8 cellular contexts compared by ENCODE assay signal in genomic region chr2:128732976-128733431, GRCh38.
DNase-seq lines count a peak whose midpoint lies in the region; ATAC-seq, FAIRE-seq and TF ChIP-seq lines count a peak whose summit lies in the region.
"Had no signal": no experiment of that assay in that cellular context is flagged by ENCODE, and none has a peak within 500 bp of the region (broad histone marks: within the 10 kb centered on the region; RNA-seq: fewer than 3 reads in every experiment).

No MANE protein-coding gene starts in this region.

- no peak for DNase-seq in GM12878 (ENCODE audit: low read depth, low spot score)
- peak; percentile 86 for DNase-seq in osteoblast (ENCODE audit: insufficient read length, low spot score, missing footprints)
- DNase-seq in HK-2 (ENCODE audit: unreplicated experiment) = no peak
- DNase-seq in activated CD4-positive, CD25-positive, alpha-beta regulatory T cell treated with anti-CD3 and anti-CD28 coated beads, Interleukin-2, amount 50 U/mL, for 72 hours = no peak
- DNase-seq in NCI-H345 treated with DMSO at 0.1 percent for 48 hours (lab: John Stamatoyannopoulos, UW; ENCODE audit: unreplicated experiment) = no peak

- no peaks in the 10 kb centered on the region for H3K36me3 ChIP-seq in GM12878 (ENCODE audit: control insufficient read depth in 2 of 2, insufficient read depth in 2 of 2, low read length in 1 of 2)
- H3K36me3 ChIP-seq in osteoblast (ENCODE audit: insufficient read depth, low read length) = no peaks in the 10 kb centered on the region

- peaks cover 0 to 1% of the 10 kb centered on the region in 2 experiments; a peak in 1 of 4 replicates for H3K27me3 ChIP-seq in GM12878 (replicated peaks in 1 of 2; ENCODE audit: control insufficient read depth in 2 of 2, insufficient read depth in 2 of 2, low read length in 1 of 2)
- H3K27me3 ChIP-seq in osteoblast (ENCODE audit: insufficient read depth, low read length) = no peaks in the 10 kb centered on the region

- FAIRE-seq in GM12878 (lab: Jason Lieb, UNC) = no peak

- CTCF ChIA-PET in GM12878 (lab: Yijun Ruan, JAX) = no interaction called here

- POLR2A ChIA-PET in GM12878 (lab: Charles Lee) = no interaction called here

- no peak for TF ChIP-seq POLR2A in GM12878 (IDR thresholded peaks at IDR 0.05; ENCODE audit: low read depth, low read length)

- intact Hi-C loops in GM12878 (cut with micrococcal nuclease; ENCODE audit: unreplicated experiment) = loop anchor here (10.0 kb wide), 1 partner anchor 408 kb away; no protein-coding TSS in a partner anchor

- H3K4me2 ChIP-seq in GM12878 (ENCODE audit: control insufficient read depth, insufficient read depth) (no peak overlapping the region), osteoblast (ENCODE audit: insufficient read depth, low read length) (no peak overlapping the region)

- TF ChIP-seq RAD21 in GM12878 (IDR thresholded peaks at IDR 0.05; ENCODE audit: insufficient read depth, low read depth, low read length) = no peak

- H3K79me2 ChIP-seq in GM12878 (ENCODE audit: control insufficient read depth, insufficient read depth, low read length) (no peaks in the 10 kb centered on the region), osteoblast (ENCODE audit: insufficient read depth, low read length) (no peaks in the 10 kb centered on the region)

- H2AFZ ChIP-seq in GM12878 (ENCODE audit: control insufficient read depth, low read depth, low read length) = no peak overlapping the region
- no peak overlapping the region for H2AFZ ChIP-seq in osteoblast (ENCODE audit: low read length)

- ATAC-seq in GM18907 (IDR thresholded peaks at IDR 0.05; ENCODE audit: unreplicated experiment) (peak; percentile 48), HG03342 (IDR thresholded peaks at IDR 0.05; ENCODE audit: unreplicated experiment) (peak; percentile 50), GM12878 (peak; percentile 63)
- ATAC-seq: Panc1 had no signal

- no peaks in the 10 kb centered on the region; the same call in 2 of the 3 replicates for H3K9me3 ChIP-seq in GM12878 (replicated peaks; ENCODE audit: control insufficient read depth, insufficient read depth, low read length)
- H3K9me3 ChIP-seq in osteoblast (ENCODE audit: low read depth, low read length) = no peaks in the 10 kb centered on the region

- BruUV-seq in GM12878 (replicated peaks; lab: Mats Ljungman, UMichigan) = no TSS peak

- no peak overlapping the region for H3K9ac ChIP-seq in GM12878 (ENCODE audit: control insufficient read depth, insufficient read depth, low read length)

- H3K4me1 ChIP-seq in GM12878 (ENCODE audit: control insufficient read depth, insufficient read depth, low read length) = peaks cover 3% of the 10 kb centered on the region
- H3K4me1 ChIP-seq in osteoblast (ENCODE audit: insufficient read depth, low read length) = peaks cover 24% of the 10 kb centered on the region

- 18% methylated on average over 4 of the region's 4 CpGs for WGBS in GM12878 (ENCODE audit: insufficient coverage, insufficient replicate concordance, low lambda C conversion rate, missing lambda C conversion rate)

- RAD21 ChIA-PET in GM12878 (lab: Charles Lee; ENCODE audit: unreplicated experiment) = no interaction called here

- H3K4me3 ChIP-seq in GM12878 (no peak overlapping the region), osteoblast (ENCODE audit: insufficient read depth, low read length) (no peak overlapping the region)

- H4K20me1 ChIP-seq in GM12878 (ENCODE audit: control insufficient read depth, insufficient read depth) = no peaks in the 10 kb centered on the region
- H4K20me1 ChIP-seq in osteoblast (ENCODE audit: insufficient read depth, low read length) = no peaks in the 10 kb centered on the region

- no peak for TF ChIP-seq CTCF in GM12878 (IDR thresholded peaks at IDR 0.05 in 2 of 3, conservative IDR thresholded peaks at IDR 0.05 in 1 of 3; ENCODE audit: control insufficient read depth in 2 of 3, extremely low read depth in 1 of 3, insufficient read depth in 1 of 3, low read depth in 3 of 3, low read length in 3 of 3)
- no peak for TF ChIP-seq CTCF in osteoblast (IDR thresholded peaks at IDR 0.05; ENCODE audit: extremely low read depth, low read depth, low read length)

- in situ Hi-C loops in GM12878 (cut with MboI) = loop anchor here (5.0 to 10.0 kb wide), 2 partner anchors 664 to 1122 kb away; no protein-coding TSS in a partner anchor

- no peak for TF ChIP-seq EP300 in GM12878 (IDR thresholded peaks at IDR 0.05; ENCODE audit: borderline replicate concordance in 1 of 2, control insufficient read depth in 1 of 2, low read depth in 2 of 2, low read length in 2 of 2)

- SMC1A ChIA-PET in GM12878 (lab: Charles Lee; ENCODE audit: uncharacterized antibody, unreplicated experiment) = no interaction called here

- H3K27ac ChIP-seq in GM12878 (ENCODE audit: control insufficient read depth, insufficient read depth) = no peak overlapping the region
- H3K27ac ChIP-seq in osteoblast (ENCODE audit: low read depth, low read length) = no peak overlapping the region

TF ChIP-seq in GM12878, 131 proteins besides CTCF, POLR2A, EP300 and RAD21:
- no peak for TF ChIP-seq MEF2A (IDR thresholded peaks at IDR 0.05; ENCODE audit: insufficient read depth, low read depth, low read length)
- TF ChIP-seq PKNOX1 (IDR thresholded peaks at IDR 0.05) = peak; percentile 28; the same call in 1 of the 2 replicates
- TF ChIP-seq, protein P1, sequence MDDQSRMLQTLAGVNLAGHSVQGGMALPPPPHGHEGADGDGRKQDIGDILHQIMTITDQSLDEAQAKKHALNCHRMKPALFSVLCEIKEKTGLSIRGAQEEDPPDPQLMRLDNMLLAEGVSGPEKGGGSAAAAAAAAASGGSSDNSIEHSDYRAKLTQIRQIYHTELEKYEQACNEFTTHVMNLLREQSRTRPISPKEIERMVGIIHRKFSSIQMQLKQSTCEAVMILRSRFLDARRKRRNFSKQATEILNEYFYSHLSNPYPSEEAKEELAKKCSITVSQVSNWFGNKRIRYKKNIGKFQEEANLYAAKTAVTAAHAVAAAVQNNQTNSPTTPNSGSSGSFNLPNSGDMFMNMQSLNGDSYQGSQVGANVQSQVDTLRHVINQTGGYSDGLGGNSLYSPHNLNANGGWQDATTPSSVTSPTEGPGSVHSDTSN (IDR thresholded peaks at IDR 0.05; ENCODE audit: insufficient replicate concordance, low read depth, low read length) = peak; percentile 26
- TF ChIP-seq SMC3 (IDR thresholded peaks at IDR 0.05; ENCODE audit: borderline replicate concordance, low read length) = no peak
- TF ChIP-seq, protein P2, sequence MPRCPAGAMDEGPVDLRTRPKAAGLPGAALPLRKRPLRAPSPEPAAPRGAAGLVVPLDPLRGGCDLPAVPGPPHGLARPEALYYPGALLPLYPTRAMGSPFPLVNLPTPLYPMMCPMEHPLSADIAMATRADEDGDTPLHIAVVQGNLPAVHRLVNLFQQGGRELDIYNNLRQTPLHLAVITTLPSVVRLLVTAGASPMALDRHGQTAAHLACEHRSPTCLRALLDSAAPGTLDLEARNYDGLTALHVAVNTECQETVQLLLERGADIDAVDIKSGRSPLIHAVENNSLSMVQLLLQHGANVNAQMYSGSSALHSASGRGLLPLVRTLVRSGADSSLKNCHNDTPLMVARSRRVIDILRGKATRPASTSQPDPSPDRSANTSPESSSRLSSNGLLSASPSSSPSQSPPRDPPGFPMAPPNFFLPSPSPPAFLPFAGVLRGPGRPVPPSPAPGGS (IDR thresholded peaks at IDR 0.05; ENCODE audit: borderline replicate concordance, insufficient read depth, low read depth, low read length, poor library complexity, severe bottlenecking) = peak; percentile 50
- no peak for TF ChIP-seq NFYA (IDR thresholded peaks at IDR 0.05; ENCODE audit: borderline replicate concordance, low read depth, low read length)
- no peak for TF ChIP-seq EGR1 (IDR thresholded peaks at IDR 0.05; ENCODE audit: borderline replicate concordance in 1 of 2, low read depth in 2 of 2, low read length in 2 of 2)
- TF ChIP-seq SRF (IDR thresholded peaks at IDR 0.05; ENCODE audit: low read depth in 2 of 2, low read length in 2 of 2) = 0 out of 4 replicates have a peak, but pooled peaks of 1 of the 2 experiments have one; percentile 6
- 0 out of 2 replicates have a peak, but pooled peaks have one; percentile 27 for TF ChIP-seq BACH1 (IDR thresholded peaks at IDR 0.05; ENCODE audit: borderline replicate concordance)
- TF ChIP-seq MEF2B (IDR thresholded peaks at IDR 0.05; ENCODE audit: partially characterized antibody, poor library complexity, severe bottlenecking) = peak; percentile 77
- 0 out of 2 replicates have a peak, but pooled peaks have one; percentile 6 for TF ChIP-seq JUNB (IDR thresholded peaks at IDR 0.05)
- TF ChIP-seq, protein P3, sequence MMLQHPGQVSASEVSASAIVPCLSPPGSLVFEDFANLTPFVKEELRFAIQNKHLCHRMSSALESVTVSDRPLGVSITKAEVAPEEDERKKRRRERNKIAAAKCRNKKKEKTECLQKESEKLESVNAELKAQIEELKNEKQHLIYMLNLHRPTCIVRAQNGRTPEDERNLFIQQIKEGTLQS (IDR thresholded peaks at IDR 0.05; ENCODE audit: borderline replicate concordance, extremely low read depth, low read depth, low read length) = no peak
- TF ChIP-seq MYC (IDR thresholded peaks at IDR 0.05; ENCODE audit: insufficient read depth, insufficient read length, insufficient replicate concordance, low read length, severe bottlenecking) = no peak
